25 cellular contexts compared by ENCODE assay signal in the genomic region with DNA sequence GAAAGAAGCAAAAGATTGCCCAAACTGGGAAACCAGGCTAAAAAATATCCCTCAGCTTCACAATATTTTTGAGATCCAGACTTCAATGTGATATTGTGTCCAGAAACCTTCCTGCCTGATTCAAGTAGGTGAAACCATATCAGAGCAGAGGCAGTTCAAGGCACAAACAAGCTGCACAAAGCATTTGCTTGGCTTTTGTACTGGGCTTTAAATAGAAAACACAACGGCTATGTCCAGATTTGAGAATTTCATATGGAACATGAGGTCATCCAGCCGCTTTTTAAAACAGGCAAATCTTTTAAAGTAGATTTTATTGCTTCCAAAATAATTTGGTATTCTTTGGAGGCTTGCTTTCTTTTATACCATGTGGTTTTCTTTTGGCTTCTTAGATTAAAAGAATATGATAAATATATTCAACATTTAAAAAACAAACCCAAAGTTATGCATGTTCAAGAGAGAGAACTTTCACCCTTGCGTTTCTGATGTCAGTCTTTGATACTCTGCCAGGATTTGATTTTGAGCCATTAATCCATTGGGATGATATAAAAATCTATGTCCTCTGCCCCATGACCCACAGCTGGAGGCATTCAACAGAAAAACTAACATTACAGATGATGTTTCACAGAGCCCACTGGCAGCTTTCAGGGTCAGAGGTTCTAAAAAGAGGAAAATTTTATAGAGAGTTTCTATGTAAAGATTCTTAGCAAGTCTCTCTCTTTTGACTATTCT.
"Had no signal": no experiment of that assay in that cellular context is flagged by ENCODE, and none has a peak within 500 bp of the region (broad histone marks: within the 10 kb centered on the region; RNA-seq: fewer than 3 reads in every experiment).

No MANE protein-coding gene starts in this region.

- ATAC-seq: activated CD8-positive, alpha-beta T cell treated with anti-CD3 and anti-CD28 coated beads, Interleukin-2, amount 10 ng/mL, durations not matched to agents 7 days and 5 days; activated naive CD8-positive, alpha-beta T cell treated with anti-CD3 and anti-CD28 coated beads, Interleukin-2, amount 50 U/mL, for 24 hours; body of pancreas; left lung; sciatic nerve; SK-N-SH treated with all-trans-retinoic acid at 6 μM for 48 hours had no signal

- H3K4me3 ChIP-seq: body of pancreas, esophagus muscularis mucosa, left lung, upper lobe of left lung had no signal

- H3K4me1 Mint-ChIP-seq: activated naive CD8-positive, alpha-beta T cell treated with anti-CD3 and anti-CD28 coated beads, Interleukin-2, amount 50 U/mL, for 24 hours had no signal

- H3K9me3 ChIP-seq: body of pancreas, esophagus muscularis mucosa, left lung, upper lobe of left lung had no signal

- H3K27me3 ChIP-seq: body of pancreas, esophagus muscularis mucosa, left lung, upper lobe of left lung had no signal

- H3K27ac Mint-ChIP-seq: activated CD8-positive, alpha-beta T cell treated with anti-CD3 and anti-CD28 coated beads, Interleukin-2, amount 10 ng/mL, durations not matched to agents 7 days and 5 days; activated naive CD8-positive, alpha-beta T cell treated with anti-CD3 and anti-CD28 coated beads, Interleukin-2, amount 50 U/mL, for 24 hours; activated T-helper 1 cell treated with anti-CD3 and anti-CD28 coated beads, Interleukin-12 subunit alpha, Interleukin-12 subunit beta, Interleukin-2, Interleukin-4 antibody, amounts not matched to agents 30 ng/mL and 10 ng/mL and 1 ng/mL, durations not matched to agents 14 hours and 24 hours and 36 hours; nephron progenitor cell had no signal

- DNase-seq: activated CD4-positive, alpha-beta T cell treated with anti-CD3 and anti-CD28 coated beads for 1 hour; activated CD4-positive, alpha-beta T cell treated with anti-CD3 and anti-CD28 coated beads, Interleukin-2, amount 50 U/mL, for 1 hour; activated CD8-positive, alpha-beta T cell treated with anti-CD3 and anti-CD28 coated beads, Interleukin-2, amount 10 ng/mL, durations not matched to agents 7 days and 5 days; activated gamma-delta T cell; activated naive CD4-positive, alpha-beta T cell treated with anti-CD3 and anti-CD28 coated beads, Interleukin-2, amount 50 U/mL, for 16 hours; activated naive CD8-positive, alpha-beta T cell treated with anti-CD3 and anti-CD28 coated beads, Interleukin-2, amount 50 U/mL, for 24 hours; anterior cingulate cortex; body of pancreas; central memory CD4-positive, alpha-beta T cell; effector memory CD4-positive, alpha-beta T cell; foreskin melanocyte; islet precursor cell; left lung; midbrain; nephron progenitor cell; stimulated activated CD4-positive, alpha-beta T cell treated with anti-CD3 and anti-CD28 coated beads, Interleukin-4, amount 100 ng/mL, for 24 hours; stimulated activated naive CD4-positive, alpha-beta T cell treated with Interleukin-2 at 50 U/mL for 16 hours; upper lobe of left lung had no signal

- H3K4me1 ChIP-seq: body of pancreas, esophagus muscularis mucosa, left lung, parathyroid adenoma, upper lobe of left lung had no signal

- H3K4me3 Mint-ChIP-seq: activated CD8-positive, alpha-beta T cell treated with anti-CD3 and anti-CD28 coated beads, Interleukin-2, amount 10 ng/mL, durations not matched to agents 7 days and 5 days; activated naive CD8-positive, alpha-beta T cell treated with anti-CD3 and anti-CD28 coated beads, Interleukin-2, amount 50 U/mL, for 24 hours; activated T-helper 1 cell treated with anti-CD3 and anti-CD28 coated beads, Interleukin-12 subunit alpha, Interleukin-12 subunit beta, Interleukin-2, Interleukin-4 antibody, amounts not matched to agents 30 ng/mL and 10 ng/mL and 1 ng/mL, durations not matched to agents 14 hours and 24 hours and 36 hours; nephron progenitor cell had no signal

- H3K9me3 Mint-ChIP-seq: activated naive CD8-positive, alpha-beta T cell treated with anti-CD3 and anti-CD28 coated beads, Interleukin-2, amount 50 U/mL, for 24 hours; activated T-helper 1 cell treated with anti-CD3 and anti-CD28 coated beads, Interleukin-12 subunit alpha, Interleukin-12 subunit beta, Interleukin-2, Interleukin-4 antibody, amounts not matched to agents 30 ng/mL and 10 ng/mL and 1 ng/mL, durations not matched to agents 14 hours and 24 hours and 36 hours had no signal

- FAIRE-seq: colon, endothelial cell of umbilical vein had no signal

- H3K36me3 ChIP-seq: esophagus muscularis mucosa, left lung, upper lobe of left lung had no signal

- H3K27ac ChIP-seq: body of pancreas, esophagus muscularis mucosa, left lung, parathyroid adenoma, upper lobe of left lung had no signal
